Comparison of ENCODE assay signal across 8 cellular contexts in the genomic region with DNA sequence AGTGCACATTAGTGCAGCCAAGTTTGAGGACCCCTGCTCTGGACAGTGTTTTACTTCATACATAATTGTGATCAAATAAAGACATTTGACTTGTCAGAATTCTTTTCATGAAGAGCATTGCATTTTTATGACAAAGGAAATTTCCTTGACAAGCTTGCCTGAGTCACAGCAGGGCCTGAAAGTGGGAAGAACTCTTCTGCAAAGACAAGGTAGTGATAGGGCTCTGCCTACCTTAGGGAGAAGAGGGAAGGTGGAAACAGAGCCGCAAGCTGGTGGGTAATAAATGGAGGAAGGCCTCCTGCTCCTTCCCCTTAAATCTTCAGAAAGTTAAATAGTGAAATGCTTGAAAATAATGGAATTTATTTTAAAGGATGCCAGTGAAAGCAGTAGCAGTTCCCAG.
"Had no signal": no experiment of that assay in that cellular context is flagged by ENCODE, and none has a peak within 500 bp of the region (broad histone marks: within the 10 kb centered on the region; RNA-seq: fewer than 3 reads in every experiment).

No MANE protein-coding gene starts in this region.

- H3K9ac ChIP-seq: GM23248 had no signal

- H3K36me3 ChIP-seq: HAP-1 had no signal

- H3K4me3 Mint-ChIP-seq: GM23338, H9, HFFc6 had no signal

- H3K9me3 Mint-ChIP-seq: GM23338, HFFc6 had no signal

- H3K27ac ChIP-seq: GM23248 had no signal

- H3K4me1 ChIP-seq: HAP-1 had no signal

- H2AFZ ChIP-seq: GM23248, GM23338 had no signal

- H3K27ac Mint-ChIP-seq: GM23338, H9, HFFc6 had no signal

- H3K4me2 ChIP-seq: GM23338 had no signal

- H3K9me3 ChIP-seq: HAP-1 had no signal

- DNase-seq: GM23248, GOT3, H7, H9, HCEC 1CT, HFFc6 had no signal

- H3K4me3 ChIP-seq: GM23248, GM23338, HAP-1 had no signal
